In the genomic region with DNA sequence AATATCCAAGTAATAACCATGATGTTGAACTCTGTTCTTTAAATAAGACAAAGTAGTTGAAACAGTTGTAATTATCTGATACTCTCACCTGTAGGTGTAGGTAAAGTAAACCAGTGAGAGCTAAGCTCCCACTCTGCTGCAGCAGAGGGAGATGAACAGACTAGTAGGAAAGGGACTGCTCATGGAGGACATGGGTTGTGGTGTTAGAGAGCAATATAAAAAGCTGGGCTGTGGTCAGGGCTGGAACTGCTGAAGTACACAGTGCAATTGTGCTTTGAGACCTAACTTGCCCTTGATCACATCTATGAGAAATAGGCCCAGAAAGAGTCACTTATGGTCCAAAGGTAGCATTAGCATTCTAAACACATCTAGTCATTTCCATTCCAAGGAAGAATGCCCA, we compare ENCODE assay signal across 21 cellular contexts.
"Had no signal": no experiment of that assay in that cellular context is flagged by ENCODE, and none has a peak within 500 bp of the region (broad histone marks: within the 10 kb centered on the region; RNA-seq: fewer than 3 reads in every experiment).

No MANE protein-coding gene starts in this region.

- DNase-seq: cerebellar nuclear complex; cortex of kidney; effector memory CD8-positive, alpha-beta T cell; hypothalamus; left cardiac atrium; left lung; mucosa of descending colon; naive B cell; nucleus accumbens; sigmoid colon; stimulated activated CD4-positive, alpha-beta T cell treated with anti-CD3 and anti-CD28 coated beads, Interleukin-2, amount 100 ng/mL, for 24 hours; stimulated activated CD4-positive, alpha-beta T cell treated with anti-CD3 and anti-CD28 coated beads, Interleukin-4, amount 100 ng/mL, for 24 hours; stimulated activated naive CD4-positive, alpha-beta T cell treated with Interleukin-2 at 50 U/mL for 16 hours; stomach; thyroid gland had no signal

- H3K9ac ChIP-seq: neural progenitor cell had no signal

- H3K27me3 ChIP-seq: left lung, neural progenitor cell, right atrium auricular region, sigmoid colon, stomach, thyroid gland had no signal

- H3K4me3 Mint-ChIP-seq: effector memory CD8-positive, alpha-beta T cell; naive B cell; nephron; neural progenitor cell; stimulated activated effector memory CD8-positive, alpha-beta T cell treated with anti-CD3 and anti-CD28 coated beads, Interleukin-12 subunit alpha, Interleukin-12 subunit beta, amount 100 ng/mL, for 72 hours; type B pancreatic cell had no signal

- H3K36me3 ChIP-seq: left lung, neural progenitor cell, prostate gland, right atrium auricular region, sigmoid colon, stomach, thyroid gland had no signal

- H3K9me3 ChIP-seq: left lung, mucosa of descending colon, prostate gland, right atrium auricular region, sigmoid colon, stomach, thyroid gland had no signal

- H3K27ac ChIP-seq: left lung, neural progenitor cell, prostate gland, right atrium auricular region, sigmoid colon, stomach, thyroid gland had no signal

- H3K9me3 Mint-ChIP-seq: nephron; neural progenitor cell; stimulated activated effector memory CD8-positive, alpha-beta T cell treated with anti-CD3 and anti-CD28 coated beads, Interleukin-12 subunit alpha, Interleukin-12 subunit beta, amount 100 ng/mL, for 72 hours; type B pancreatic cell had no signal

- H3K4me1 ChIP-seq: left lung, neural progenitor cell, prostate gland, right atrium auricular region, sigmoid colon, stomach, thyroid gland had no signal

- ATAC-seq: effector memory CD8-positive, alpha-beta T cell; left cardiac atrium; left lung; mucosa of descending colon; stimulated activated effector memory CD8-positive, alpha-beta T cell treated with anti-CD3 and anti-CD28 coated beads, Interleukin-12 subunit alpha, Interleukin-12 subunit beta, amount 100 ng/mL, for 72 hours had no signal

- H2AFZ ChIP-seq: neural progenitor cell had no signal

- H3K27ac Mint-ChIP-seq: effector memory CD8-positive, alpha-beta T cell; naive B cell; nephron; neural progenitor cell; stimulated activated effector memory CD8-positive, alpha-beta T cell treated with anti-CD3 and anti-CD28 coated beads, Interleukin-12 subunit alpha, Interleukin-12 subunit beta, amount 100 ng/mL, for 72 hours; type B pancreatic cell had no signal

- H3K4me3 ChIP-seq: left lung, mucosa of descending colon, neural progenitor cell, prostate gland, right atrium auricular region, sigmoid colon, stomach, thyroid gland had no signal

- H3K36me3 Mint-ChIP-seq: naive B cell; neural progenitor cell; stimulated activated effector memory CD8-positive, alpha-beta T cell treated with anti-CD3 and anti-CD28 coated beads, Interleukin-12 subunit alpha, Interleukin-12 subunit beta, amount 100 ng/mL, for 72 hours; type B pancreatic cell had no signal

- H3K4me1 Mint-ChIP-seq: naive B cell; nephron; neural progenitor cell; stimulated activated effector memory CD8-positive, alpha-beta T cell treated with anti-CD3 and anti-CD28 coated beads, Interleukin-12 subunit alpha, Interleukin-12 subunit beta, amount 100 ng/mL, for 72 hours had no signal

- H3K27me3 Mint-ChIP-seq: effector memory CD8-positive, alpha-beta T cell; naive B cell; type B pancreatic cell had no signal

- H3K4me2 ChIP-seq: neural progenitor cell had no signal
